ENCODE assay signal across 8 cellular contexts in the genomic region with DNA sequence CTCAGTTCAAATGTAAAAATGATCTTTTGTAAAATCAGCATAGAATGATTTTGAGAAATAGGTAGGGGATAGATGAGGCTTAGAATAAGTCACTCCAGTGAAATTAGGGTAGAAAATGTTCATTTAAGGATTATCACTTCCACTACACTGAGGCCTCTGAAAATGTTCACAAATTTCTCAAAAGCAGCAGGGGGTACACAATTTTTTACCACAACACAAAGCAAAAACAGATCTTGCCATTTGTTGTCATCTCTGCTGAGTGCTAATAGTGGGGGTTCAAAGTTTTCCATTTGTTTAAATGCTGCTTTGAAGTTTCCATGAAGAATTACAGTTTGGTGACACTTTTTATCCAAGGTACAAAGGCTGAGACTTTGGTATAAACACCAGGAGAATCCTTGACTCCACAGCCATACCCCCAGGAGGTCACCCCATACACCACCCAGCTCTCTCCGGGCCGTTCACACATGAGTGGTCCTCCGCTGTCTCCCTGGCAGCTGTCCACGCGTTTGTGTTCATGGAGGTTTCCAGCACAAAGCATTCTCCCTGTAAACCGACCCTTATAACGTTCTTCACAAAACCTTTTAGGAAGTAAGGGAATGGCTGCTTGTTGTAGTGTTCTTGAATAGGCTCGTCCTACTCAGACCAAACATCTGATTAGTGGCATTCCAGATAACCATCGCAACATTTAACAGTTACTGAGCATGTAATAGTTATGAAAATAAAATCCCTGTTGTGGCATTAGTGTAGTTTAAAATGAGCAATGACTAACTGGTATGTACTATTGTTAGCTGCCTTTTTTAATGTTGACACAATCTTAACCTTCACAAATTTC.
DNase-seq lines count a peak whose midpoint lies in the region; ATAC-seq and TF ChIP-seq lines count a peak whose summit lies in the region.

No MANE protein-coding gene starts in this region.

- H3K27me3 ChIP-seq in SK-N-SH (ENCODE audit: insufficient read depth) (no peaks in the 10 kb centered on the region), hepatocyte (no peaks in the 10 kb centered on the region)

- no peaks in the 10 kb centered on the region for H3K9me2 ChIP-seq in SK-N-SH
- no peaks in the 10 kb centered on the region for H3K9me2 ChIP-seq in hepatocyte (replicated peaks; ENCODE audit: insufficient read depth)

- in situ Hi-C loops in ACHN (cut with HindIII; ENCODE audit: low pct_ligation_motif_present, low pct_unique_long_range_greater_than_20kb, low sequenced_read_pairs): no loop called here

- H2AFZ ChIP-seq in SK-N-SH (ENCODE audit: low read depth): no peak overlapping the region
- H2AFZ ChIP-seq in hepatocyte: no peak overlapping the region

- ATAC-seq in GM18505 (IDR thresholded peaks at IDR 0.05; ENCODE audit: unreplicated experiment) (no peak), HG03565 (IDR thresholded peaks at IDR 0.05; ENCODE audit: unreplicated experiment) (no peak), HG02798 (IDR thresholded peaks at IDR 0.05; ENCODE audit: poor library complexity, unreplicated experiment) (no peak)

- H3K36me3 ChIP-seq in SK-N-SH (replicated peaks in 1 of 2; ENCODE audit: control insufficient read depth in 1 of 2, insufficient read depth in 2 of 2, low read length in 1 of 2) (peaks cover 24 to 36% of the 10 kb centered on the region in 2 experiments), hepatocyte (replicated peaks; ENCODE audit: insufficient read depth, low read depth) (no peaks in the 10 kb centered on the region)

- CTCF ChIA-PET in SK-N-SH (lab: Yijun Ruan, JAX): interaction anchor here (1.0 to 6.7 kb wide), 11 partner anchors 11 to 73 kb away, joined by 3 to 69 read pairs (median 3); partner anchors contain the start of gene PRSS12

- POLR2A ChIA-PET in SK-N-SH (lab: Yijun Ruan, JAX): interaction anchor here (1.2 kb wide), 1 partner anchor 71 kb away, joined by 4 read pairs; the partner anchor contains the start of gene PRSS12

- TF ChIP-seq POLR2A in GM18505 (IDR thresholded peaks at IDR 0.05; ENCODE audit: borderline replicate concordance, extremely low read depth, insufficient read depth, insufficient read length): peak; percentile 60

- H3K4me1 ChIP-seq in SK-N-SH (ENCODE audit: control insufficient read depth in 1 of 2, insufficient read depth in 2 of 2, low read depth in 1 of 2, low read length in 1 of 2) (peaks cover 10 to 21% of the 10 kb centered on the region in 2 experiments; a peak in 3 of 4 replicates), hepatocyte (ENCODE audit: insufficient read depth) (peaks cover 26% of the 10 kb centered on the region)

- H3K9ac ChIP-seq in SK-N-SH: peak overlapping the region; percentile 33; the same call in 1 of the 2 replicates

- WGBS in SK-N-SH (ENCODE audit: low lambda C conversion rate): 48% methylated on average over 9 of the region's 9 CpGs
- 50% methylated on average over 9 of the region's 9 CpGs for WGBS in hepatocyte (ENCODE audit: low lambda C conversion rate, missing lambda C conversion rate)

- H3K9me3 ChIP-seq in SK-N-SH: no peaks in the 10 kb centered on the region
- no peaks in the 10 kb centered on the region for H3K9me3 ChIP-seq in hepatocyte (ENCODE audit: low read depth)

- peak overlapping the region; percentile 78; the same call in 1 of the 2 replicates for H3K4me2 ChIP-seq in SK-N-SH
- H3K4me2 ChIP-seq in hepatocyte: peak overlapping the region; percentile 89

- TF ChIP-seq EP300 in SK-N-SH (IDR thresholded peaks at IDR 0.05; ENCODE audit: borderline replicate concordance in 1 of 2, low read depth in 1 of 2, low read length in 1 of 2): no peak

- TF ChIP-seq CTCF in SK-N-SH (IDR thresholded peaks at IDR 0.05) (no peak), hepatocyte (IDR thresholded peaks at IDR 0.05; ENCODE audit: poor library complexity) (no peak)

- DNase-seq in ACHN (peak; percentile 24), SK-N-SH (no peak), hepatocyte (ENCODE audit: low spot score) (peak; percentile 18), NCI-H1105 treated with DMSO at 0.1 percent for 48 hours (lab: John Stamatoyannopoulos, UW) (no peak)
- DNase-seq in effector CD4-positive, alpha-beta T cell: no peak

- H3F3A ChIP-seq in SK-N-SH (replicated peaks; ENCODE audit: insufficient read depth): peaks cover 44% of the 10 kb centered on the region

- peaks cover 27% of the 10 kb centered on the region for H4K20me1 ChIP-seq in SK-N-SH (ENCODE audit: insufficient read depth)
- no peaks in the 10 kb centered on the region for H4K20me1 ChIP-seq in hepatocyte (ENCODE audit: insufficient read depth, poor library complexity, severe bottlenecking)

- TF ChIP-seq RAD21 in SK-N-SH (IDR thresholded peaks at IDR 0.05; ENCODE audit: low read length): no peak

- peak overlapping the region; percentile 74 to 94 for H3K27ac ChIP-seq in SK-N-SH (ENCODE audit: low read depth in 2 of 2, low read length in 1 of 2)
- peak overlapping the region; percentile 13 for H3K27ac ChIP-seq in hepatocyte

- H3K4me3 ChIP-seq in SK-N-SH (ENCODE audit: low read depth in 2 of 2, low read length in 1 of 2) (no peak overlapping the region), hepatocyte (no peak overlapping the region)

- peaks cover 30% of the 10 kb centered on the region for H3K79me2 ChIP-seq in SK-N-SH (ENCODE audit: insufficient read depth)
- peaks cover 22% of the 10 kb centered on the region for H3K79me2 ChIP-seq in hepatocyte

TF ChIP-seq in SK-N-SH, 30 proteins besides CTCF, POLR2A, EP300 and RAD21:
- TF ChIP-seq, protein P1, sequence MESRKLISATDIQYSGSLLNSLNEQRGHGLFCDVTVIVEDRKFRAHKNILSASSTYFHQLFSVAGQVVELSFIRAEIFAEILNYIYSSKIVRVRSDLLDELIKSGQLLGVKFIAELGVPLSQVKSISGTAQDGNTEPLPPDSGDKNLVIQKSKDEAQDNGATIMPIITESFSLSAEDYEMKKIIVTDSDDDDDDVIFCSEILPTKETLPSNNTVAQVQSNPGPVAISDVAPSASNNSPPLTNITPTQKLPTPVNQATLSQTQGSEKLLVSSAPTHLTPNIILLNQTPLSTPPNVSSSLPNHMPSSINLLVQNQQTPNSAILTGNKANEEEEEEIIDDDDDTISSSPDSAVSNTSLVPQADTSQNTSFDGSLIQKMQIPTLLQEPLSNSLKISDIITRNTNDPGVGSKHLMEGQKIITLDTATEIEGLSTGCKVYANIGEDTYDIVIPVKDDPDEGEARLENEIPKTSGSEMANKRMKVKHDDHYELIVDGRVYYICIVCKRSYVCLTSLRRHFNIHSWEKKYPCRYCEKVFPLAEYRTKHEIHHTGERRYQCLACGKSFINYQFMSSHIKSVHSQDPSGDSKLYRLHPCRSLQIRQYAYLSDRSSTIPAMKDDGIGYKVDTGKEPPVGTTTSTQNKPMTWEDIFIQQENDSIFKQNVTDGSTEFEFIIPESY (IDR thresholded peaks at IDR 0.05; ENCODE audit: borderline replicate concordance, low read depth): no peak
- TF ChIP-seq MAX (IDR thresholded peaks at IDR 0.05; ENCODE audit: low read depth) (0 out of 2 replicates have a peak, but pooled peaks have one; percentile 18), TAF1 (IDR thresholded peaks at IDR 0.05; ENCODE audit: borderline replicate concordance, low read depth, low read length) (peak; percentile 26; the same call in 1 of the 2 replicates), SIN3A (IDR thresholded peaks at IDR 0.05; ENCODE audit: borderline replicate concordance, low read depth, low read length) (no peak), ELF1 (IDR thresholded peaks at IDR 0.05) (peak; percentile 48; the same call in 1 of the 2 replicates), JUND (IDR thresholded peaks at IDR 0.05) (0 out of 2 replicates have a peak, but pooled peaks have one; percentile 22), SMC3 (IDR thresholded peaks at IDR 0.05; ENCODE audit: low read depth, low read length) (no peak), NFIC (IDR thresholded peaks at IDR 0.05; ENCODE audit: borderline replicate concordance) (peak; percentile 41), CHD2 (IDR thresholded peaks at IDR 0.05; ENCODE audit: low read length, partially characterized antibody) (no peak), PBX3 (IDR thresholded peaks at IDR 0.05) (0 out of 2 replicates have a peak, but pooled peaks have one; percentile 27), YY1 (IDR thresholded peaks at IDR 0.05; ENCODE audit: low read depth) (no peak), POLR2AphosphoS5 (IDR thresholded peaks at IDR 0.05; ENCODE audit: low read depth, low read length) (peak; percentile 59), TEAD4 (IDR thresholded peaks at IDR 0.05; ENCODE audit: borderline replicate concordance, insufficient read depth) (peak; percentile 51; the same call in 1 of the 2 replicates)

Comparison
In these comparisons a context has a peak if more than half of its experiments do, and no peak if none do; other contexts are left out.
1. DNase-seq: peak in ACHN (single experiment) and hepatocyte (single experiment); none in SK-N-SH (single experiment), NCI-H1105 treated with DMSO at 0.1 percent for 48 hours (single experiment) and effector CD4-positive, alpha-beta T cell (single experiment).